Comparison of ENCODE assay signal across 1 cellular context in the genomic region with DNA sequence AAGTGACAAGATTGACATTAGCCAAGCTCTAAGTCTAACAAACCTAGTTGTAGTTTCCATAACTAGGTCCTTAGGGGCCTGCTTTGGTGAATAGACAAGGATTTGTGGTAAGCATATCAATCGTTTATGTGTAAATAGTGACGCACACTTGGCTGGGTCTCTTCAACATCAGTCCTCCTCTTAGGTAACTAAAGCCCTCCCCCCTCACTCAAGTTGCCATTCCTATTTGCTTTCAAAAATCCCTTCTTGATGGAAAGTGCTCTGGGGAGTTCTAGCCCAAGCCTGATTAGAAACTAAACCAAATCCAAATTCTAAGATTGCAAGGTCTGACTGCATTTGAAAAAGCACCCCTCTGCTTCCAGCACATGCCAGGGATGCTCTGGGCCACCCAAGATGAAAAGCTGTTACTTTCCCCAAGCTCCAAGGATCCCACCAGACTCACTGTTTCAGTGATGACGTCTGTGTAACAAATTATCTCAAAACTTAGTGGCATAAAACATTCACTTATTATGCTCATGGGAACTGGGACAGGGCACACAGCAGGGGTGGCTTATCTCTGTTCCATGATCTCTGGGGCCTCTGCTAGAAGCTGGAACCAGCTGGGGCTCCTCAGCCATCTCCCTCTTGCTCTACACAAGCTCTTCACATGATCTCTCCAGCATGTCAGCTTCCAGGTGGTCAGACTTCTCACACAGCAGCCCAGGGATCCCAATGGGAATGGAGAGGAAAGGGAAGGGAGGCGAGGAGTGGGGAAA.
TF ChIP-seq lines count a peak whose summit lies in the region.

No MANE protein-coding gene starts in this region.

TF ChIP-seq in HEK293, 187 proteins besides CTCF, POLR2A, EP300 and RAD21 (continued from another document):
- TF ChIP-seq, protein P1, sequence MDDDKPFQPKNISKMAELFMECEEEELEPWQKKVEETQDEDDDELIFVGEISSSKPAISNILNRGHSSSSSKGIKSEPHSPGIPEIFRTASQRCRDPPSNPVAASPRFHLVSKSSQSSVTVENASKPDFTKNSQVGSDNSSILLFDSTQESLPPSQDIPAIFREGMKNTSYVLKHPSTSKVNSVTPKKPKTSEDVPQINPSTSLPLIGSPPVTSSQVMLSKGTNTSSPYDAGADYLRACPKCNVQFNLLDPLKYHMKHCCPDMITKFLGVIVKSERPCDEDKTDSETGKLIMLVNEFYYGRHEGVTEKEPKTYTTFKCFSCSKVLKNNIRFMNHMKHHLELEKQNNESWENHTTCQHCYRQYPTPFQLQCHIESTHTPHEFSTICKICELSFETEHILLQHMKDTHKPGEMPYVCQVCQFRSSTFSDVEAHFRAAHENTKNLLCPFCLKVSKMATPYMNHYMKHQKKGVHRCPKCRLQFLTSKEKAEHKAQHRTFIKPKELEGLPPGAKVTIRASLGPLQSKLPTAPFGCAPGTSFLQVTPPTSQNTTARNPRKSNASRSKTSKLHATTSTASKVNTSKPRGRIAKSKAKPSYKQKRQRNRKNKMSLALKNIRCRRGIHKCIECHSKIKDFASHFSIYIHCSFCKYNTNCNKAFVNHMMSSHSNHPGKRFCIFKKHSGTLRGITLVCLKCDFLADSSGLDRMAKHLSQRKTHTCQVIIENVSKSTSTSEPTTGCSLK (tag by site-specific recombination; IDR thresholded peaks at IDR 0.05): no peak
- TF ChIP-seq ZNF140 (tag by site-specific recombination; IDR thresholded peaks at IDR 0.05) (no peak), ZNF473 (tag by site-specific recombination; IDR thresholded peaks at IDR 0.05) (no peak), ZNF202 (tag by site-specific recombination; IDR thresholded peaks at IDR 0.05; ENCODE audit: borderline replicate concordance) (no peak), ZNF248 (tag by site-specific recombination; IDR thresholded peaks at IDR 0.05) (no peak), ZNF600 (tag by site-specific recombination; IDR thresholded peaks at IDR 0.05) (peak; percentile 69), OVOL3 (tag by site-specific recombination; IDR thresholded peaks at IDR 0.05) (peak; percentile 78), ZNF560 (tag by site-specific recombination; IDR thresholded peaks at IDR 0.05; ENCODE audit: borderline replicate concordance) (no peak), ZNF544 (tag by site-specific recombination; IDR thresholded peaks at IDR 0.05) (no peak), ZBTB7A (tag by site-specific recombination; IDR thresholded peaks at IDR 0.05; ENCODE audit: low read depth) (0 out of 2 replicates have a peak, but pooled peaks have one; percentile 17), ZNF660 (tag by site-specific recombination; IDR thresholded peaks at IDR 0.05) (no peak), ZNF76 (tag by site-specific recombination; IDR thresholded peaks at IDR 0.05; ENCODE audit: borderline replicate concordance, low read depth) (peak; percentile 61), ZNF837 (tag by site-specific recombination; IDR thresholded peaks at IDR 0.05) (no peak), ZNF394 (tag by site-specific recombination; IDR thresholded peaks at IDR 0.05; ENCODE audit: borderline replicate concordance) (0 out of 2 replicates have a peak, but pooled peaks have one; percentile 58), RBAK (tag by site-specific recombination; IDR thresholded peaks at IDR 0.05) (no peak), MZF1 (tag by site-specific recombination; IDR thresholded peaks at IDR 0.05; ENCODE audit: borderline replicate concordance) (peak; percentile 95), ZNF19 (tag by site-specific recombination; IDR thresholded peaks at IDR 0.05; ENCODE audit: low read depth) (0 out of 2 replicates have a peak, but pooled peaks have one; percentile 10), ZNF366 (tag by site-specific recombination; conservative IDR thresholded peaks at IDR 0.05) (peak; percentile 95), ZNF843 (tag by site-specific recombination; IDR thresholded peaks at IDR 0.05) (peak; percentile 88), TCF7L2 (IDR thresholded peaks at IDR 0.05; ENCODE audit: borderline replicate concordance, low read depth, low read length) (peak; percentile 47; the same call in 1 of the 2 replicates), ZNF266 (tag by site-specific recombination; IDR thresholded peaks at IDR 0.05; ENCODE audit: low read depth) (no peak), ZNF174 (tag by site-specific recombination; IDR thresholded peaks at IDR 0.05) (no peak), ZNF221 (tag by site-specific recombination; IDR thresholded peaks at IDR 0.05; ENCODE audit: borderline replicate concordance) (no peak), YY2 (tag by site-specific recombination; IDR thresholded peaks at IDR 0.05) (no peak), SETDB1 (IDR thresholded peaks at IDR 0.05; ENCODE audit: insufficient read length, low read length) (no peak), ZNF529 (tag by site-specific recombination; IDR thresholded peaks at IDR 0.05; ENCODE audit: insufficient replicate concordance) (no peak), SALL2 (tag by site-specific recombination; IDR thresholded peaks at IDR 0.05; ENCODE audit: borderline replicate concordance) (no peak)
- TF ChIP-seq, protein P2, sequence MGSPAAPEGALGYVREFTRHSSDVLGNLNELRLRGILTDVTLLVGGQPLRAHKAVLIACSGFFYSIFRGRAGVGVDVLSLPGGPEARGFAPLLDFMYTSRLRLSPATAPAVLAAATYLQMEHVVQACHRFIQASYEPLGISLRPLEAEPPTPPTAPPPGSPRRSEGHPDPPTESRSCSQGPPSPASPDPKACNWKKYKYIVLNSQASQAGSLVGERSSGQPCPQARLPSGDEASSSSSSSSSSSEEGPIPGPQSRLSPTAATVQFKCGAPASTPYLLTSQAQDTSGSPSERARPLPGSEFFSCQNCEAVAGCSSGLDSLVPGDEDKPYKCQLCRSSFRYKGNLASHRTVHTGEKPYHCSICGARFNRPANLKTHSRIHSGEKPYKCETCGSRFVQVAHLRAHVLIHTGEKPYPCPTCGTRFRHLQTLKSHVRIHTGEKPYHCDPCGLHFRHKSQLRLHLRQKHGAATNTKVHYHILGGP (tag by site-specific recombination; IDR thresholded peaks at IDR 0.05): no peak
- TF ChIP-seq, protein P3, sequence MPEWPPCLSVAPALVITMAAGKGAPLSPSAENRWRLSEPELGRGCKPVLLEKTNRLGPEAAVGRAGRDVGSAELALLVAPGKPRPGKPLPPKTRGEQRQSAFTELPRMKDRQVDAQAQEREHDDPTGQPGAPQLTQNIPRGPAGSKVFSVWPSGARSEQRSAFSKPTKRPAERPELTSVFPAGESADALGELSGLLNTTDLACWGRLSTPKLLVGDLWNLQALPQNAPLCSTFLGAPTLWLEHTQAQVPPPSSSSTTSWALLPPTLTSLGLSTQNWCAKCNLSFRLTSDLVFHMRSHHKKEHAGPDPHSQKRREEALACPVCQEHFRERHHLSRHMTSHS (tag by site-specific recombination; IDR thresholded peaks at IDR 0.05): 0 out of 2 replicates have a peak, but pooled peaks have one; percentile 37
- TF ChIP-seq, protein P4, sequence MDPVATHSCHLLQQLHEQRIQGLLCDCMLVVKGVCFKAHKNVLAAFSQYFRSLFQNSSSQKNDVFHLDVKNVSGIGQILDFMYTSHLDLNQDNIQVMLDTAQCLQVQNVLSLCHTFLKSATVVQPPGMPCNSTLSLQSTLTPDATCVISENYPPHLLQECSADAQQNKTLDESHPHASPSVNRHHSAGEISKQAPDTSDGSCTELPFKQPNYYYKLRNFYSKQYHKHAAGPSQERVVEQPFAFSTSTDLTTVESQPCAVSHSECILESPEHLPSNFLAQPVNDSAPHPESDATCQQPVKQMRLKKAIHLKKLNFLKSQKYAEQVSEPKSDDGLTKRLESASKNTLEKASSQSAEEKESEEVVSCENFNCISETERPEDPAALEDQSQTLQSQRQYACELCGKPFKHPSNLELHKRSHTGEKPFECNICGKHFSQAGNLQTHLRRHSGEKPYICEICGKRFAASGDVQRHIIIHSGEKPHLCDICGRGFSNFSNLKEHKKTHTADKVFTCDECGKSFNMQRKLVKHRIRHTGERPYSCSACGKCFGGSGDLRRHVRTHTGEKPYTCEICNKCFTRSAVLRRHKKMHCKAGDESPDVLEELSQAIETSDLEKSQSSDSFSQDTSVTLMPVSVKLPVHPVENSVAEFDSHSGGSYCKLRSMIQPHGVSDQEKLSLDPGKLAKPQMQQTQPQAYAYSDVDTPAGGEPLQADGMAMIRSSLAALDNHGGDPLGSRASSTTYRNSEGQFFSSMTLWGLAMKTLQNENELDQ (tag by site-specific recombination; IDR thresholded peaks at IDR 0.05; ENCODE audit: low read depth): no peak
- TF ChIP-seq, protein P5, sequence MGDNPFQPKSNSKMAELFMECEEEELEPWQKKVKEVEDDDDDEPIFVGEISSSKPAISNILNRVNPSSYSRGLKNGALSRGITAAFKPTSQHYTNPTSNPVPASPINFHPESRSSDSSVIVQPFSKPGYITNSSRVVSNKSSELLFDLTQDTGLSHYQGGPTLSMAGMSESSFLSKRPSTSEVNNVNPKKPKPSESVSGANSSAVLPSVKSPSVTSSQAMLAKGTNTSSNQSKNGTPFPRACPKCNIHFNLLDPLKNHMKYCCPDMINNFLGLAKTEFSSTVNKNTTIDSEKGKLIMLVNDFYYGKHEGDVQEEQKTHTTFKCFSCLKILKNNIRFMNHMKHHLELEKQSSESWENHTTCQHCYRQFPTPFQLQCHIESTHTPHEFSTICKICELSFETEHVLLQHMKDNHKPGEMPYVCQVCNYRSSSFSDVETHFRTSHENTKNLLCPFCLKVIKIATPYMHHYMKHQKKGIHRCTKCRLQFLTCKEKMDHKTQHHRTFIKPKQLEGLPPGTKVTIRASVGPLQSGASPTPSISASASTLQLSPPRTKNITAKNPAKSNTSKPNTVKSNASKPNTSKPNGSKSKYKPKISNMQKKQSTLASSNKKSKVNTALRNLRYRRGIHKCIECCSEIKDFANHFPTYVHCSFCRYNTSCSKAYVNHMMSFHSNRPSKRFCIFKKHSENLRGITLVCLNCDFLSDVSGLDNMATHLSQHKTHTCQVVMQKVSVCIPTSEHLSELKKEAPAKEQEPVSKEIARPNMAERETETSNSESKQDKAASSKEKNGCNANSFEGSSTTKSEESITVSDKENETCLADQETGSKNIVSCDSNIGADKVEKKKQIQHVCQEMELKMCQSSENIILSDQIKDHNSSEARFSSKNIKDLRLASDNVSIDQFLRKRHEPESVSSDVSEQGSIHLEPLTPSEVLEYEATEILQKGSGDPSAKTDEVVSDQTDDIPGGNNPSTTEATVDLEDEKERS (tag by site-specific recombination; IDR thresholded peaks at IDR 0.05): no peak
